In genomic region chr10:99799613-99800012, GRCh38 we compare ENCODE assay signal across 21 cellular contexts.
"Had no signal": no experiment of that assay in that cellular context is flagged by ENCODE, and none has a peak within 500 bp of the region (broad histone marks: within the 10 kb centered on the region; RNA-seq: fewer than 3 reads in every experiment).

No MANE protein-coding gene starts in this region.

- H3K4me1 Mint-ChIP-seq: memory B cell had no signal

- ATAC-seq: left cardiac atrium; mucosa of descending colon; right cardiac atrium; stimulated activated naive CD8-positive, alpha-beta T cell treated with anti-CD3 and anti-CD28 coated beads, Interleukin-15, Interleukin-2, amounts not matched to agents 100 U/mL and 50 U/mL, for 24 hours had no signal

- H3K27ac Mint-ChIP-seq: activated naive CD8-positive, alpha-beta T cell; memory B cell; nephron progenitor cell; T-helper 2 cell treated with Interferon-gamma antibody and Interleukin-4, amounts not matched to agents 5 μg/mL and 100 μg/mL, for 36 hours had no signal

- H3K4me3 Mint-ChIP-seq: activated naive CD8-positive, alpha-beta T cell; memory B cell; nephron progenitor cell; T-helper 2 cell treated with Interferon-gamma antibody and Interleukin-4, amounts not matched to agents 5 μg/mL and 100 μg/mL, for 36 hours had no signal

- H3K4me3 ChIP-seq: adrenal gland, ascending aorta, esophagus muscularis mucosa, hepatocyte, mucosa of descending colon had no signal

- DNase-seq: activated T-cell treated with anti-CD3 and anti-CD28 coated beads, Interleukin-2, amount 50 U/mL, for 1 hour; adrenal gland; brain microvascular endothelial cell; central memory CD4-positive, alpha-beta T cell; dermis blood vessel endothelial cell; effector CD8-positive, alpha-beta T cell; glutamatergic neuron; islet precursor cell; left cardiac atrium; mucosa of descending colon; nephron progenitor cell; nucleus accumbens; right cardiac atrium; stimulated activated CD4-positive, alpha-beta T cell treated with anti-CD3 and anti-CD28 coated beads, Interleukin-4, amount 100 ng/mL, for 4 hours; stimulated activated naive CD8-positive, alpha-beta T cell treated with anti-CD3 and anti-CD28 coated beads, Interleukin-15, Interleukin-2, amounts not matched to agents 100 U/mL and 50 U/mL, for 24 hours had no signal

- H3K27me3 Mint-ChIP-seq: activated naive CD8-positive, alpha-beta T cell; memory B cell had no signal

- H3K9me3 Mint-ChIP-seq: memory B cell; nephron progenitor cell; T-helper 2 cell treated with Interferon-gamma antibody and Interleukin-4, amounts not matched to agents 5 μg/mL and 100 μg/mL, for 36 hours had no signal
